In the genomic region with DNA sequence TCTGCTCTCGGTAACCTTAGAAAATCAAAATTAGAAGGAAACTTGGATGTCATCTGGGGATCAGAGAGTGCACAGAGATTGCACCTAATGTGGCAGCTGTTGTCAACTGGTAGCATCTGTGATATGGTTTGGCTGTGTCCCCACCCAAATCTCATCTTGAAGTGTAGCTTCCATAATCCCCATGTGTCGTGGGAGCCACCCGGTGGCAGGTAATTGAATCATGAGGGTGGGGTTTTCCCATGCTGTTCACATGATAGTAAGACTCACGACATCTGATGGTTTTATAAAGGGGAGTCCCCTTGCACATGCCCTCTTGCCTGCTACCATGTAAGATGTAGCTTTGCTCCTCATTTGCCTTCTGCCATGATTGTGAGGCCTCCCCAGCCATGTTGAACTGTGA, we compare ENCODE assay signal across 12 cellular contexts.
DNase-seq lines count a peak whose midpoint lies in the region; ATAC-seq and TF ChIP-seq lines count a peak whose summit lies in the region.
"Had no signal": no experiment of that assay in that cellular context is flagged by ENCODE, and none has a peak within 500 bp of the region (broad histone marks: within the 10 kb centered on the region; RNA-seq: fewer than 3 reads in every experiment).

No MANE protein-coding gene starts in this region.

- ATAC-seq in Right ventricle myocardium superior (ENCODE audit: poor library complexity), result no peak
- no peak for ATAC-seq in GM21737 (IDR thresholded peaks at IDR 0.05; ENCODE audit: unreplicated experiment)
- no peak for ATAC-seq in aorta (ENCODE audit: low FRiP score)
- ATAC-seq: T-cell had no signal

- H3K4me3 ChIP-seq in left ventricle myocardium inferior (no peak overlapping the region), aorta (ENCODE audit: low read length in 2 of 2) (no peak overlapping the region)
- H3K4me3 ChIP-seq: sigmoid colon had no signal

- peak; percentile 31 for TF ChIP-seq CTCF in left ventricle myocardium inferior (IDR thresholded peaks at IDR 0.05; ENCODE audit: borderline replicate concordance)

- H3K27ac ChIP-seq in left ventricle myocardium inferior (replicated peaks), result no peak overlapping the region
- no peak overlapping the region for H3K27ac ChIP-seq in aorta (ENCODE audit: low read depth in 1 of 2, low read length in 2 of 2)
- H3K27ac ChIP-seq: sigmoid colon had no signal

- no peak for DNase-seq in left ventricle myocardium inferior
- DNase-seq in Right ventricle myocardium superior, result no peak
- DNase-seq in NCI-H2171 (lab: John Stamatoyannopoulos, UW), result peak; percentile 8
- peak; percentile 36 for DNase-seq in globus pallidus (ENCODE audit: low spot score)
- DNase-seq in NCI-H2227 (lab: John Stamatoyannopoulos, UW; ENCODE audit: unreplicated experiment), result no peak
- DNase-seq in aorta, result no peak
- no peak for DNase-seq in NCI-H446 treated with DMSO at 0.1 percent for 48 hours (lab: John Stamatoyannopoulos, UW)
- DNase-seq: activated naive CD4-positive, alpha-beta T cell treated with Interleukin-2 at 50 U/mL for 16 hours; CD8-positive, alpha-beta memory T cell; sigmoid colon; T-cell had no signal

- H3K27me3 ChIP-seq in left ventricle myocardium inferior (ENCODE audit: low read depth), result peaks cover 69% of the 10 kb centered on the region
- no peaks in the 10 kb centered on the region for H3K27me3 ChIP-seq in aorta (ENCODE audit: control insufficient read depth in 1 of 2, insufficient read depth in 2 of 2, low read length in 1 of 2)
- H3K27me3 ChIP-seq: sigmoid colon had no signal

- intact Hi-C loops in left ventricle myocardium inferior (cut with micrococcal nuclease), result no loop called here
- intact Hi-C loops in Right ventricle myocardium superior (cut with DNase I), result no loop called here
- intact Hi-C loops in aorta (cut with DNase I), result no loop called here

- H3K9me3 ChIP-seq in left ventricle myocardium inferior (replicated peaks), result no peaks in the 10 kb centered on the region
- no peaks in the 10 kb centered on the region for H3K9me3 ChIP-seq in aorta (ENCODE audit: control insufficient read depth, low read length)
- H3K9me3 ChIP-seq: sigmoid colon had no signal

- H3K4me1 ChIP-seq in left ventricle myocardium inferior (no peaks in the 10 kb centered on the region), aorta (ENCODE audit: control insufficient read depth in 1 of 2, insufficient read depth in 2 of 2, low read length in 2 of 2) (no peaks in the 10 kb centered on the region)
- H3K4me1 ChIP-seq: sigmoid colon had no signal

- H3K36me3 ChIP-seq in left ventricle myocardium inferior (no peaks in the 10 kb centered on the region), aorta (ENCODE audit: control insufficient read depth in 1 of 2, insufficient read depth in 2 of 2, low read length in 1 of 2) (no peaks in the 10 kb centered on the region)
- H3K36me3 ChIP-seq: sigmoid colon had no signal

- 65 to 67% methylated on average over 4 of the region's 4 CpGs for WGBS in aorta, 2 donors

Comparison
In these comparisons a context has a peak if more than half of its experiments do, and no peak if none do; other contexts are left out.
1. DNase-seq: peak in NCI-H2171 (single experiment) and globus pallidus (single experiment); none in left ventricle myocardium inferior (single experiment), Right ventricle myocardium superior (single experiment), NCI-H2227 (single experiment), aorta (0 of 2) and NCI-H446 treated with DMSO at 0.1 percent for 48 hours (single experiment).